In the genomic region with DNA sequence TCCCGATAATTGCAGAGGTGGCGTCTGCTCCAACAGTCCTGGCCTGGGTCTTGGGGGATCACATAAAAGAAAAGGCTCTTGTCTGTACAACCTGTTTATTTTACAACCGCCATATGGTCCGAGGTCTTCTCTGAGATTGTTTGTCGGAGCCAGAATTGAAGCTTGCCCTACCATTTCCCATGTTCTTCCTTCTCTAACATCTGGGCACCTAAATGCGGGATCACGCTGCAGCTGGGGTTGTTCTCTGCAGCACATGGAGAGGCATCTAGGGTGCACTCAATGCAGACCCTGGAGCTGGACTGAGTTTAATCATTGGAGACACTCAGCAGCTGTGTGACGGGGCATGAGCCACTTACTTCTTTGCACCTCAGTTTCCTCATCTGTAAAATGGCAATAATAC, we compare ENCODE assay signal across 17 cellular contexts.
DNase-seq lines count a peak whose midpoint lies in the region; TF ChIP-seq lines count a peak whose summit lies in the region.
"Had no signal": no experiment of that assay in that cellular context is flagged by ENCODE, and none has a peak within 500 bp of the region (broad histone marks: within the 10 kb centered on the region; RNA-seq: fewer than 3 reads in every experiment).

No MANE protein-coding gene starts in this region.

- H3K9me3 ChIP-seq in prostate gland, result no peaks in the 10 kb centered on the region
- H3K9me3 ChIP-seq: HAP-1 had no signal

- H3K27ac ChIP-seq in coronary artery (no peak overlapping the region), prostate gland (no peak overlapping the region)
- H3K27ac ChIP-seq: HL-60 had no signal

- no peak for TF ChIP-seq POLR2A in prostate gland (IDR thresholded peaks at IDR 0.05)

- DNase-seq in activated effector memory CD4-positive, alpha-beta T cell treated with anti-CD3 and anti-CD28 coated beads, Interleukin-2, amount 50 U/mL, for 16 hours, result peak; percentile 9
- DNase-seq in activated effector memory CD4-positive, alpha-beta T cell treated with Interleukin-2 at 50 U/mL for 16 hours, result no peak
- peak; percentile 38 for DNase-seq in NCI-H2171 treated with DMSO at 0.1 percent for 48 hours (lab: John Stamatoyannopoulos, UW)
- DNase-seq in coronary artery (ENCODE audit: low spot score), result peak; percentile 40
- DNase-seq in prostate gland (ENCODE audit: low spot score), result no peak
- no peak for DNase-seq in NCI-H1048 (lab: John Stamatoyannopoulos, UW)
- no peak for DNase-seq in AG08396 (ENCODE audit: low spot score)
- DNase-seq: 8988T; C1 segment of cervical spinal cord; Calu3; CD4-positive, alpha-beta T cell; DMS153; DMS79 treated with DMSO at 0.1 percent for 48 hours; EL; GOT3 had no signal

- TF ChIP-seq CTCF in coronary artery (IDR thresholded peaks at IDR 0.05) (no peak), prostate gland (IDR thresholded peaks at IDR 0.05) (no peak)

- H3K4me1 ChIP-seq in prostate gland (replicated peaks), result peaks cover 5% of the 10 kb centered on the region
- H3K4me1 ChIP-seq: HAP-1 had no signal

- H3K27me3 ChIP-seq in prostate gland (replicated peaks; ENCODE audit: insufficient read depth), result no peaks in the 10 kb centered on the region

- no peaks in the 10 kb centered on the region for H3K36me3 ChIP-seq in prostate gland
- H3K36me3 ChIP-seq: HAP-1 had no signal

- intact Hi-C loops in prostate gland (cut with DNase I), result no loop called here

- 78% methylated on average over 8 of the region's 8 CpGs for WGBS in prostate gland

- no peak overlapping the region for H3K4me3 ChIP-seq in coronary artery
- no peak overlapping the region for H3K4me3 ChIP-seq in prostate gland
- H3K4me3 ChIP-seq: HAP-1 had no signal

Comparison
In these comparisons a context has a peak if more than half of its experiments do, and no peak if none do; other contexts are left out.
1. DNase-seq: peak in activated effector memory CD4-positive, alpha-beta T cell treated with anti-CD3 and anti-CD28 coated beads, Interleukin-2, amount 50 U/mL, for 16 hours (single experiment), NCI-H2171 treated with DMSO at 0.1 percent for 48 hours (single experiment) and coronary artery (single experiment); none in activated effector memory CD4-positive, alpha-beta T cell treated with Interleukin-2 at 50 U/mL for 16 hours (single experiment), prostate gland (single experiment), NCI-H1048 (single experiment) and AG08396 (single experiment).